ENCODE assay signal across 7 cellular contexts in the genomic region with DNA sequence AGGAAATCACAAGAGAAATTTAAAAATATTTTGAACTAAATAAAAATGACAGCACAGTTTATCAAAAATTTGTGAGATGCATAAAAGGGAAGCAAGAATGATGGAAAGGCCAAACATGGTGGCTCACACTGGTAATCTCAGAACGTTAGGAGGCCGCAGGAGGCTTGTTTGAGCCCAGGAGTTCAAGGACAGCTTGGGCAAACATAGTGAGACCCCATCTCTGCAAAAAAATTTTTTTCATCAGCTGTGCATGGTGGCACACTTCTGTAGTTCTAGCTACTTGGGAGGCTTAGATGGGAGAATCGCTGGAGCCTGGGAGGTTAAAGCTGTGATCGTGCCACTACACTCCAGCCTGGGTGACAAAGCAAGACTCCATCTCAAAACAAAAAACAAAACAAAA.
"Had no signal": no experiment of that assay in that cellular context is flagged by ENCODE, and none has a peak within 500 bp of the region (broad histone marks: within the 10 kb centered on the region; RNA-seq: fewer than 3 reads in every experiment).

No MANE protein-coding gene starts in this region.

- FAIRE-seq: H1, H54, HTR-8/SVneo had no signal

- H3K4me1 Mint-ChIP-seq: GM23338, H9, IgD-negative memory B cell had no signal

- H3K27me3 Mint-ChIP-seq: IgD-negative memory B cell had no signal

- DNase-seq: H9, HCEC 1CT had no signal

- H3K4me3 Mint-ChIP-seq: GM23338, H9, IgD-negative memory B cell had no signal

- H3K4me2 ChIP-seq: GM23338 had no signal

- H3K4me3 ChIP-seq: GM23338 had no signal

- H3K27ac Mint-ChIP-seq: GM23338, IgD-negative memory B cell had no signal

- H3K9me3 Mint-ChIP-seq: GM23338, H9, IgD-negative memory B cell had no signal

- H2AFZ ChIP-seq: GM23338 had no signal

- ATAC-seq: GM23338 had no signal
